Comparison of ENCODE assay signal across 13 cellular contexts in the genomic region with DNA sequence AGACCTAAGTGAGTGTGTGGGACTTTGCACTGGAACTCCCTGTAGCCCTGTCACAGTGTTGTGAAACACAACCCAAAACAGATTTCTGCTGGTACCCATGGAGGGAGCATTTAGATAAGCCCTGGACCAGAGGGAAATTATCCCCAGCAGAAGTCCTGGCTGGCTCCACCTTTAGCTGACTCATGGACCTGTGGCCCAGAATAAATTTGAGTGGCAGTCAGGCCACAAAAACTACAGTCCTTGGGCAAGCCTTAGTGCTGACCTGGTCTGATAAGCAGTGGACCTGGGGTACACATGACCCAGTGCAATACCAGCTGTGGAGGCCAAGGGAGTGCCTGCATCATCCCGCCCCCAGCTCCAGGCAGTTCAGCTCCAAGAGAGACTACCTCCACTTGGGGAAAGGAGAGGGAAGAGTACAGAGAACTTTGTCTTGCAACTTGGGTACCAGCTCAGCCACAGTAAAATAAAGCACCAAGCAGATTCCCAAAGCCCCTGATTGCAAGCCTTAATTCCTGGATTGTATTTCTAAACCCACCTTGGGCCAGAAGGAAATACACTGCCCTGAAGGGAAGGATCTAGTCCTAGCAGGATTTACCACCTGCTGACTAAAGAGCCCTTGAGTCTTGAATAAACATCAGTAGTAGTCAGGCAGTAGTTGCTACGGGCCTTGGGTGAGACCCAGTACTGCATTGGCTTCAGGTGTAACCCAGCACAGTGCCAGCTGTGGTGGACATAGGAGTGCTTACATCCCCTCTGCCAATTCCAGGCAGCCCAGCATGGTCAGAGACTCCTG.
DNase-seq lines count a peak whose midpoint lies in the region; ATAC-seq lines count a peak whose summit lies in the region.
"Had no signal": no experiment of that assay in that cellular context is flagged by ENCODE, and none has a peak within 500 bp of the region (broad histone marks: within the 10 kb centered on the region; RNA-seq: fewer than 3 reads in every experiment).

No MANE protein-coding gene starts in this region.

- ATAC-seq in esophagus mucosa (peak; percentile 52), sciatic nerve (peak; percentile 46), GM19455 (IDR thresholded peaks at IDR 0.05; ENCODE audit: unreplicated experiment) (no peak)
- ATAC-seq: activated CD8-positive, alpha-beta memory T cell treated with anti-CD3 and anti-CD28 coated beads, Interleukin-2, amount 10 ng/mL, durations not matched to agents 7 days and 5 days had no signal

- DNase-seq in HT1080 (ENCODE audit: low read depth): peak; percentile 11
- DNase-seq in NCI-H524 treated with DMSO at 0.1 percent for 48 hours (lab: John Stamatoyannopoulos, UW): peak; percentile 49
- no peak for DNase-seq in sciatic nerve (ENCODE audit: low spot score)
- no peak for DNase-seq in Kasumi-1 (lab: John Stamatoyannopoulos, UW)
- no peak for DNase-seq in cortex of kidney (lab: John Stamatoyannopoulos, UW)
- DNase-seq in GM03348 (ENCODE audit: low spot score): no peak
- DNase-seq: activated CD8-positive, alpha-beta memory T cell treated with anti-CD3 and anti-CD28 coated beads, Interleukin-2, amount 10 ng/mL, durations not matched to agents 7 days and 5 days; cerebellar nuclear complex; GF-D8; NCI-H2107; substantia nigra had no signal

- intact Hi-C loops in sciatic nerve (cut with DNase I): no loop called here

Comparison
In these comparisons a context has a peak if more than half of its experiments do, and no peak if none do; other contexts are left out.
1. DNase-seq: peak in HT1080 (single experiment) and NCI-H524 treated with DMSO at 0.1 percent for 48 hours (single experiment); none in sciatic nerve (single experiment), Kasumi-1 (0 of 2), cortex of kidney (single experiment) and GM03348 (single experiment).